23 cellular contexts compared by ENCODE assay signal in the genomic region with DNA sequence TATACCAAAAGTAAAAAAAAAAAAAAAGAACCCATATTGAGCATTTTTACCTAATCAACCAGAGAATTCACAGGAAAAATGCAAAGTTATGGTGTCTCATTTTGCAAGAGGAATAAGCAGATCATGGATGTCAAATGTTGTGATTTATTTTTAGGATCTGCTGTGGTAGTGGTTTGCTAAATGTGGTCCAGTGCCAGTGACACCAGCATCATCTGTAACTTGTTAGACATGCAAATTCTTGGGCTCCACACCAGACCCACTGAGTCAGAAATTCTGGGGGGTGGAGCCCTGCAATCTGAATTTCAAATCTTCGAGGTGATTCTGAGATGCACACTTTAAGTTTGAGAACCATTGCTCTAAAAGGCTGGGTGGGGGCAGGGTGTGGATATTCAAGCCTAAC. TPM values are rescaled to one million over a fixed set of nuclear protein-coding genes. Genes with fewer than 3 reads are reported as not detected.
DNase-seq lines count a peak whose midpoint lies in the region; ATAC-seq and TF ChIP-seq lines count a peak whose summit lies in the region.
"Had no signal": no experiment of that assay in that cellular context is flagged by ENCODE, and none has a peak within 500 bp of the region (broad histone marks: within the 10 kb centered on the region; RNA-seq: fewer than 3 reads in every experiment).

No MANE protein-coding gene starts in this region.

- H3K4me1 Mint-ChIP-seq in activated CD8-positive, alpha-beta T cell treated with anti-CD3 and anti-CD28 coated beads for 36 hours (ENCODE audit: low read depth) = no peaks in the 10 kb centered on the region
- H3K4me1 Mint-ChIP-seq: CD8-positive, alpha-beta memory T cell had no signal

- H3K27me3 Mint-ChIP-seq in activated CD8-positive, alpha-beta T cell treated with anti-CD3 and anti-CD28 coated beads for 36 hours = no peaks in the 10 kb centered on the region

- intact Hi-C loops in activated CD8-positive, alpha-beta T cell treated with anti-CD3 and anti-CD28 coated beads for 36 hours (cut with micrococcal nuclease) = no loop called here

- H3K4me3 ChIP-seq in foreskin fibroblast (ENCODE audit: low read depth in 1 of 2, low read length in 2 of 2) = no peak overlapping the region
- H3K4me3 ChIP-seq: Peyer's patch had no signal

- no peak overlapping the region for H3K4me3 Mint-ChIP-seq in activated CD8-positive, alpha-beta T cell treated with anti-CD3 and anti-CD28 coated beads for 36 hours
- H3K4me3 Mint-ChIP-seq: CD8-positive, alpha-beta memory T cell had no signal

- CTCF ChIA-PET in activated CD8-positive, alpha-beta T cell treated with anti-CD3 and anti-CD28 coated beads for 36 hours (lab: Charles Lee) = no interaction called here

- H3K27ac Mint-ChIP-seq in activated CD8-positive, alpha-beta T cell treated with anti-CD3 and anti-CD28 coated beads for 36 hours = no peak overlapping the region
- H3K27ac Mint-ChIP-seq: CD8-positive, alpha-beta memory T cell had no signal

- H3K9me3 Mint-ChIP-seq in activated CD8-positive, alpha-beta T cell treated with anti-CD3 and anti-CD28 coated beads for 36 hours = no peaks in the 10 kb centered on the region

- POLR2A ChIA-PET in activated CD8-positive, alpha-beta T cell treated with anti-CD3 and anti-CD28 coated beads for 36 hours (lab: Charles Lee) = no interaction called here

- H3K36me3 Mint-ChIP-seq in activated CD8-positive, alpha-beta T cell treated with anti-CD3 and anti-CD28 coated beads for 36 hours (ENCODE audit: low read depth) = no peaks in the 10 kb centered on the region

- no peak for TF ChIP-seq CTCF in foreskin fibroblast (IDR thresholded peaks at IDR 0.05; ENCODE audit: low read depth, low read length)
- no peak for TF ChIP-seq CTCF in activated CD8-positive, alpha-beta T cell treated with anti-CD3 and anti-CD28 coated beads for 36 hours (IDR thresholded peaks at IDR 0.05)

- no peak for ATAC-seq in activated CD8-positive, alpha-beta T cell treated with anti-CD3 and anti-CD28 coated beads for 36 hours
- no peak for ATAC-seq in HG03095 (IDR thresholded peaks at IDR 0.05; ENCODE audit: unreplicated experiment)
- ATAC-seq: Right ventricle myocardium inferior had no signal

- DNase-seq in AG08395 (ENCODE audit: low spot score) (peak; percentile 65), GM04503 (ENCODE audit: low read depth) (peak; percentile 70), amniotic epithelial cell (ENCODE audit: low read depth) (peak; percentile 43), foreskin fibroblast (peak; percentile 23 to 46), medulla oblongata (ENCODE audit: extremely low spot score) (no peak)
- no peak for DNase-seq in activated CD8-positive, alpha-beta T cell treated with anti-CD3 and anti-CD28 coated beads for 36 hours
- no peak for DNase-seq in activated naive CD4-positive, alpha-beta T cell (lab: John Stamatoyannopoulos, UW)
- DNase-seq: C1 segment of cervical spinal cord; CD8-positive, alpha-beta memory T cell; DMS53; H7; Kasumi-1; MM.1S; NCI-H1092; NCI-H1436 treated with DMSO at 0.1 percent for 48 hours; NCI-H2029 treated with DMSO at 0.1 percent for 48 hours; NCI-H2171; NCI-H446; NCI-H526 treated with DMSO at 0.1 percent for 48 hours; NK-92 treated with Interleukin-12 subunit alpha and Interleukin-12 subunit beta, amount 100 ng/mL, for 24 hours; Peyer's patch had no signal

RNA-seq across cellular contexts. Expression of a gene that starts 30.1 kb away (rescaled TPM):
- 10 to 100 TPM; 28.4 to 29.7 TPM for total RNA-seq in activated CD8-positive, alpha-beta T cell treated with anti-CD3 and anti-CD28 coated beads for 36 hours

Comparison
In these comparisons a context has a peak if more than half of its experiments do, and no peak if none do; other contexts are left out.
1. DNase-seq: peak in AG08395 (single experiment), GM04503 (single experiment), amniotic epithelial cell (single experiment) and foreskin fibroblast (2 of 2); none in activated CD8-positive, alpha-beta T cell treated with anti-CD3 and anti-CD28 coated beads for 36 hours (single experiment), activated naive CD4-positive, alpha-beta T cell (0 of 4) and medulla oblongata (single experiment).